ENCODE assay signal across 21 cellular contexts in the genomic region with DNA sequence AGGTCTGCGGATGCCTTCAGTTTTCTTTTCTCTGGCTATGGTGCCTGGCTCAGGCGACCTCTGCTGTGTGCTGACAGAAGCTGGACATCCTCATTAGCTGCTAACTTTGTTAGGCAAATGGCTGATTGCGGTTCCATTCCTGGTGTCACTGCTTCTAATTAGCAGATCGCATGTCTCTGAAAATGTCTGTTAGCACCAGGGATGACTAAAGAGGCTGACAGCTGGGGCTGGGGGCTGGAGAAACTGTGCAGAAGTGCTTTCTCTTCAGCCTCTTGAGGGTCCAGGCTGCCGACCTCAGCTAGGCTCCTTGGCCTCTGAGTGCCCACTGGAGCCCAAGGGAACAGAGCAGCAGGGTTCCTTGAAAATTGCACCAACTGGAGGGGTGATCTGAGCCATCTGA.
"Had no signal": no experiment of that assay in that cellular context is flagged by ENCODE, and none has a peak within 500 bp of the region (broad histone marks: within the 10 kb centered on the region; RNA-seq: fewer than 3 reads in every experiment).

No MANE protein-coding gene starts in this region.

- H3K27me3 Mint-ChIP-seq: memory B cell, progenitor cell of endocrine pancreas had no signal

- H3K4me3 ChIP-seq: heart right ventricle, left ventricle myocardium inferior, lower lobe of right lung, ovary, stomach had no signal

- DNase-seq: dermis blood vessel endothelial cell; erythroblast; foreskin melanocyte; heart right ventricle; hypothalamus; left ventricle myocardium inferior; lower lobe of right lung; midbrain; nephron progenitor cell; ovary; right cardiac atrium; small intestine; stimulated activated CD4-positive, alpha-beta T cell treated with anti-CD3 and anti-CD28 coated beads, Interleukin-12 subunit alpha, Interleukin-12 subunit beta, amount 100 ng/mL, for 4 hours; stimulated activated naive CD4-positive, alpha-beta T cell; stomach; trophoblast cell had no signal

- H3K27ac Mint-ChIP-seq: memory B cell, nephron progenitor cell, progenitor cell of endocrine pancreas had no signal

- H3K27ac ChIP-seq: heart right ventricle, left ventricle myocardium inferior, lower lobe of right lung, ovary, stomach had no signal

- H3K4me3 Mint-ChIP-seq: memory B cell, nephron progenitor cell had no signal

- ATAC-seq: heart right ventricle, lower lobe of right lung, right cardiac atrium had no signal

- H3K36me3 ChIP-seq: lower lobe of right lung, ovary had no signal

- H3K27me3 ChIP-seq: heart right ventricle, ovary, stomach had no signal

- FAIRE-seq: colon, endothelial cell of umbilical vein, keratinocyte, small intestine had no signal
